Comparison of ENCODE assay signal across 32 cellular contexts in the genomic region with DNA sequence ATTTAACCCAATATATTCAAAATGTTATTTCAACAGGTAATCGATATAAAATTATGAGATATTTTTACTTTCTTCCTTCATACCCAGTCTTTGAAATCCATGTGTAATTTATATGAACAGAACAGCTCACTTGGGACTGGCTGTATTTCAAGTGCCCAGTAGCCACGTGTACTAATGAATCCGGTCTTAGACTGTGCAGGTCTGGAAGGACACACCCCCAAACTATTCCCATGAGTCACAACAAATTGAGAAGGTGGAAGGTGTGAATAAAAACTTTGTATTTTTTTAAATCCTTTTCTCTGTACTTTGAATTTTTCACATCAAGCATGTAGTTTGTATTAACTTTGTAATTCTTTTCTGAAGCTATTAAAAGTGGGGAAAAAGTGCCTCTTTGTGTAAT. TPM values are rescaled to one million over a fixed set of nuclear protein-coding genes. Genes with fewer than 3 reads are reported as not detected.
DNase-seq lines count a peak whose midpoint lies in the region; ATAC-seq, FAIRE-seq and TF ChIP-seq lines count a peak whose summit lies in the region.
"Had no signal": no experiment of that assay in that cellular context is flagged by ENCODE, and none has a peak within 500 bp of the region (broad histone marks: within the 10 kb centered on the region; RNA-seq: fewer than 3 reads in every experiment).

No MANE protein-coding gene starts in this region.

- POLR2A ChIA-PET in HEK293 (lab: Yijun Ruan, JAX) = interaction anchor here (1.2 kb wide), 1 partner anchor 36 kb away, joined by 3 read pairs; the partner anchor contains the start of gene NFYA

- H3K9me3 ChIP-seq in HEK293 (ENCODE audit: control insufficient read depth, insufficient read depth, low read depth, low read length) (no peaks in the 10 kb centered on the region), small intestine (ENCODE audit: control insufficient read depth, low read depth) (no peaks in the 10 kb centered on the region), T-helper 17 cell (ENCODE audit: control insufficient read depth, low read length, poor library complexity, severe bottlenecking) (no peaks in the 10 kb centered on the region)
- H3K9me3 ChIP-seq: adrenal gland, right atrium auricular region, testis had no signal

- peak; percentile 63 for DNase-seq in SW480 (ENCODE audit: low spot score)
- peak; percentile 75 to 89 for DNase-seq in foreskin keratinocyte
- DNase-seq in small intestine = peak; percentile 61
- no peak for DNase-seq in T-helper 17 cell
- no peak for DNase-seq in GM13977 (ENCODE audit: low spot score)
- no peak for DNase-seq in NCI-H146 (lab: John Stamatoyannopoulos, UW)
- DNase-seq: activated CD4-positive, alpha-beta T cell treated with anti-CD3 and anti-CD28 coated beads for 36 hours; activated naive CD4-positive, alpha-beta T cell treated with Interleukin-2 at 50 U/mL for 16 hours; activated T-cell treated with anti-CD3 and anti-CD28 coated beads, Interleukin-2, amount 50 U/mL, for 48 hours; adrenal gland; C1 segment of cervical spinal cord; HFFc6; KBM-7; MV-4-11; NCI-H1694 treated with DMSO at 0.1 percent for 48 hours; NCI-H2171; NCI-H524 treated with DMSO at 0.1 percent for 48 hours; stimulated activated CD4-positive, alpha-beta T cell treated with anti-CD3 and anti-CD28 coated beads, Interleukin-4, amount 100 ng/mL, for 24 hours; stimulated activated naive CD4-positive, alpha-beta T cell treated with Interleukin-2 at 50 U/mL for 16 hours; T-helper 2 cell; testis had no signal

- H3K27ac Mint-ChIP-seq in T-helper 17 cell = no peak overlapping the region
- H3K27ac Mint-ChIP-seq: activated CD4-positive, alpha-beta T cell treated with anti-CD3 and anti-CD28 coated beads for 36 hours; dendritic cell treated with granulocyte-macrophage colony-stimulating factor and Interleukin-4, amounts not matched to agents 40 ng/mL and 50 ng/mL, for 4 days; HFFc6; natural killer cell treated with Interleukin-12 subunit alpha and Interleukin-12 subunit beta and Interleukin-15 and Interleukin-18, amount 100 ng/mL, for 72 hours had no signal

- H3K4me3 ChIP-seq in HEK293 (ENCODE audit: low read depth, low read length) (no peak overlapping the region), small intestine (ENCODE audit: low read depth in 1 of 2, low read length in 2 of 2) (no peak overlapping the region)
- H3K4me3 ChIP-seq: adrenal gland, right atrium auricular region, testis had no signal

- H3K36me3 Mint-ChIP-seq in T-helper 17 cell (ENCODE audit: low read depth) = peaks cover 5% of the 10 kb centered on the region
- H3K36me3 Mint-ChIP-seq: natural killer cell treated with Interleukin-12 subunit alpha and Interleukin-12 subunit beta and Interleukin-15 and Interleukin-18, amount 100 ng/mL, for 72 hours had no signal

- no peaks in the 10 kb centered on the region for H3K27me3 ChIP-seq in foreskin keratinocyte
- no peaks in the 10 kb centered on the region for H3K27me3 ChIP-seq in small intestine (ENCODE audit: control insufficient read depth in 2 of 2, insufficient read depth in 2 of 2, low read length in 2 of 2)
- H3K27me3 ChIP-seq: adrenal gland, right atrium auricular region, testis had no signal

- no peak overlapping the region for H3K4me3 Mint-ChIP-seq in T-helper 17 cell
- H3K4me3 Mint-ChIP-seq: activated CD4-positive, alpha-beta T cell treated with anti-CD3 and anti-CD28 coated beads for 36 hours; dendritic cell treated with granulocyte-macrophage colony-stimulating factor and Interleukin-4, amounts not matched to agents 40 ng/mL and 50 ng/mL, for 4 days; HFFc6; natural killer cell treated with Interleukin-12 subunit alpha and Interleukin-12 subunit beta and Interleukin-15 and Interleukin-18, amount 100 ng/mL, for 72 hours had no signal

- H3K4me1 ChIP-seq in HEK293 (ENCODE audit: control insufficient read depth, insufficient read depth, low read length) = no peaks in the 10 kb centered on the region
- H3K4me1 ChIP-seq in foreskin keratinocyte = peaks cover 22% of the 10 kb centered on the region
- H3K4me1 ChIP-seq in small intestine (ENCODE audit: control insufficient read depth in 2 of 2, insufficient read depth in 1 of 2, low read depth in 1 of 2, low read length in 1 of 2) = peaks cover 0 to 3% of the 10 kb centered on the region in 2 donors
- H3K4me1 ChIP-seq: adrenal gland, testis had no signal

- ATAC-seq in foreskin keratinocyte = peak; percentile 69
- no peak for ATAC-seq in T-helper 17 cell
- no peak for ATAC-seq in HG02970 (IDR thresholded peaks at IDR 0.05; ENCODE audit: low FRiP score, unreplicated experiment)
- ATAC-seq: activated CD4-positive, alpha-beta T cell treated with anti-CD3 and anti-CD28 coated beads for 36 hours; left lobe of liver; natural killer cell treated with Interleukin-12 subunit alpha and Interleukin-12 subunit beta and Interleukin-15 and Interleukin-18, amount 100 ng/mL, for 72 hours had no signal

- in situ Hi-C loops in GM13977 (cut with MboI; ENCODE audit: low pct_unique_long_range_greater_than_20kb, low sequenced_read_pairs, unreplicated experiment) = no loop called here

- 34 to 62% (median 37%) methylated on average over 3 of the region's 3 CpGs for WGBS in small intestine, 3 donors

- H3K27me3 Mint-ChIP-seq in T-helper 17 cell = no peaks in the 10 kb centered on the region
- H3K27me3 Mint-ChIP-seq: activated CD4-positive, alpha-beta T cell treated with anti-CD3 and anti-CD28 coated beads for 36 hours; natural killer cell treated with Interleukin-12 subunit alpha and Interleukin-12 subunit beta and Interleukin-15 and Interleukin-18, amount 100 ng/mL, for 72 hours had no signal

- H3K27ac ChIP-seq in HEK293 (ENCODE audit: extremely low read depth, low read depth, low read length) = no peak overlapping the region
- H3K27ac ChIP-seq in foreskin keratinocyte = peak overlapping the region; percentile 39
- H3K27ac ChIP-seq in small intestine (ENCODE audit: low read depth in 1 of 2, low read length in 1 of 2) = no peak overlapping the region
- H3K27ac ChIP-seq: adrenal gland, right atrium auricular region, testis had no signal

- CTCF ChIA-PET in HEK293 (lab: Yijun Ruan, JAX) = interaction anchor here (0.6 to 8.3 kb wide), 14 partner anchors 9 to 708 kb away, joined by 3 to 146 read pairs (median 4); partner anchors contain the start of gene APOBEC2

- peaks cover 7% of the 10 kb centered on the region for H3K4me1 Mint-ChIP-seq in T-helper 17 cell

- TF ChIP-seq CTCF in HEK293 (tag by site-specific recombination; IDR thresholded peaks at IDR 0.05) = no peak
- no peak for TF ChIP-seq CTCF in foreskin keratinocyte (conservative IDR thresholded peaks at IDR 0.05)
- TF ChIP-seq CTCF in GM13977 (IDR thresholded peaks at IDR 0.05; ENCODE audit: extremely low read depth, insufficient read depth, missing control alignments) = no peak

- H3K36me3 ChIP-seq in HEK293 (ENCODE audit: control insufficient read depth in 2 of 2, insufficient read depth in 1 of 2, low read length in 2 of 2) (no peaks in the 10 kb centered on the region), small intestine (ENCODE audit: control insufficient read depth in 2 of 2, insufficient read depth in 2 of 2, low read length in 2 of 2) (peaks cover 0 to 4% of the 10 kb centered on the region in 2 donors)
- H3K36me3 ChIP-seq: adrenal gland, right atrium auricular region had no signal

- peak; percentile 5 for FAIRE-seq in small intestine (lab: Jason Lieb, UNC)
- FAIRE-seq: RCC 7860 had no signal

TF ChIP-seq in HEK293, 187 proteins besides CTCF, POLR2A, EP300 and RAD21:
- TF ChIP-seq ZNF354C (tag by site-specific recombination; IDR thresholded peaks at IDR 0.05; ENCODE audit: borderline replicate concordance, low read depth) (no peak), KLF10 (tag by site-specific recombination; IDR thresholded peaks at IDR 0.05) (peak; percentile 41; the same call in 1 of the 2 replicates)
TF ChIP-seq in HEK293: peak in this region for 1.

RNA-seq across cellular contexts. Expression of gene UNC5CL, which starts 2.8 kb away (rescaled TPM):
- 0.17 and 0.28 TPM in 2 replicates for total RNA-seq in foreskin keratinocyte
- 0.21 and 0.29 TPM in 2 replicates for polyA plus RNA-seq in foreskin keratinocyte
- 10 to 100 TPM; 31.9 to 57.7 (median 32.8) TPM for polyA plus RNA-seq in small intestine
- 1 to 10 TPM; 4.2 to 4.9 TPM for total RNA-seq in T-helper 17 cell
- total RNA-seq: HFFc6, osteoblast had no signal

RNA-seq across cellular contexts. Expression of gene TSPO2, which starts 6.1 kb away (rescaled TPM):
- total RNA-seq in foreskin keratinocyte = not detected in 2 replicates
- not detected in 2 replicates for polyA plus RNA-seq in foreskin keratinocyte
- polyA plus RNA-seq in small intestine = 1 to 10 TPM in 2 of 3 donors, not detected in 1; 1.1 to 1.9 TPM
- not detected for total RNA-seq in T-helper 17 cell
- total RNA-seq: activated CD4-positive, alpha-beta T cell treated with anti-CD3 and anti-CD28 coated beads for 36 hours; activated CD8-positive, alpha-beta memory T cell treated with anti-CD3 and anti-CD28 coated beads for 36 hours; adrenal gland; cardiac septum; HFFc6; HT-29; natural killer cell treated with Interleukin-12 subunit alpha and Interleukin-12 subunit beta and Interleukin-15 and Interleukin-18, amount 100 ng/mL, for 72 hours; osteoblast; right atrium auricular region; testis had no signal
- polyA plus RNA-seq: adrenal gland had no signal

RNA-seq across cellular contexts. Expression of gene APOBEC2, which starts 16.8 kb away (rescaled TPM):
- total RNA-seq in foreskin keratinocyte (not detected in 2 replicates), T-helper 17 cell (not detected)
- polyA plus RNA-seq in foreskin keratinocyte (0.03 TPM in 1 of 2 replicates, not detected in the other), small intestine (1 to 10 TPM in 2 of 3 donors, under 1 TPM in 1; 0.64 to 5.1 (median 3.1) TPM)
- total RNA-seq: activated CD4-positive, alpha-beta T cell treated with anti-CD3 and anti-CD28 coated beads for 36 hours; activated CD8-positive, alpha-beta memory T cell treated with anti-CD3 and anti-CD28 coated beads for 36 hours; HFFc6; HT-29; left lobe of liver; natural killer cell treated with Interleukin-12 subunit alpha and Interleukin-12 subunit beta and Interleukin-15 and Interleukin-18, amount 100 ng/mL, for 72 hours; osteoblast had no signal

RNA-seq across cellular contexts. Expression of gene OARD1, which starts 36.0 kb away (rescaled TPM):
- total RNA-seq in foreskin keratinocyte = 22.9 and 23.2 TPM in 2 replicates
- 25.2 and 27.8 TPM in 2 replicates for polyA plus RNA-seq in foreskin keratinocyte
- polyA plus RNA-seq in small intestine = 10 to 100 TPM; 31.3 to 45.1 (median 42.0) TPM
- 10 to 100 TPM; 28.5 to 29.2 TPM for total RNA-seq in T-helper 17 cell

RNA-seq across cellular contexts. Expression of gene NFYA, which starts 36.6 kb away (rescaled TPM):
- total RNA-seq in foreskin keratinocyte = 22.5 and 22.9 TPM in 2 replicates
- 7.0 and 9.3 TPM in 2 replicates for polyA plus RNA-seq in foreskin keratinocyte
- 1 to 10 TPM; 4.6 to 8.6 (median 5.8) TPM for polyA plus RNA-seq in small intestine
- total RNA-seq in T-helper 17 cell = 10 to 100 TPM; 28.2 to 31.8 TPM

Comparison
In these comparisons a context has a peak if more than half of its experiments do, and no peak if none do; other contexts are left out.
1. DNase-seq: peak in SW480 (single experiment), foreskin keratinocyte (2 of 2) and small intestine (single experiment); none in T-helper 17 cell (0 of 3), GM13977 (single experiment) and NCI-H146 (single experiment).